In the genomic region with DNA sequence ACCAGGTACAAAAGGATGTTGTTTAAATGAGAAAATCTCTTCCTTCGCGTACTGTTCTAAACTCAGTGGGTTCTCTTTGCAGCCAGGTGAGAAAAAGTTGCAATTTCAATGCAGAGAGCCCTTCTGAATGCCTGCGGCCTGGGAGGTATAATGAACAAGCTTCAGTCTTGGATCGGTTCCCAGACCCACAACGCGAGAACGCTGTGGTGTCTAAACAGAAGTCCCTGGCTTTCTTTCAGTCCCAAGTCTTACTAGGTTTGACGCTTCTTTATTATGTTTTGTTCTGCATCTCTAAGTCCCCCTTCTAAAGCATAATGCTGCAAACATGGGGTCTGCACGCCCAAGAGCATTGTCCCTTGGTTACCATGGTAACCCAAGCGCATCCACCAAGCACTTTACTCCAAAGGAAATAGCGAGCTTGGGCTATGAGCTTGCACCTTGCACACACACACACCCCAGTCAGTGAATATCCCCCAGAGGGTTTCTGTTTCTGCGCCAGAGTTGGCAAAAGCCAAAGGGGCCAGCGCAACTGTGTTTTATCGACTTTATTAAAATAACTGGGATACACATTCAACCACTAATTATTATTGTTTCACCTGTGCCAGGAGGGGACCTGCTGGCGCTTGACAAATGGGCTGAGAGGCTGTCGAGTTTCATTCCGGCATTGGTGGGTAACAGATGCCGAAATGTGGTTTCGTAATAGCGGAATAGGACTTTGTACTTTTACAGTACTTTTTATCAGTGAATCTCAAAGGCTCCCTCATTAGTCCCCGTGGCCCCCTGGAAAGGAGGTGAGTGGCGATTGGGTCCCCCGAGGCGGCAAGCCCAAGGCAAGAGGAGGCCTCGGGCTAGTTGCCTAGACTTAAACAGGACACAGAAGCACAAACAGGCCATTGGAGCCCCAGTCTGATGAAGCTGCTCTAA, we compare ENCODE assay signal across 14 cellular contexts.
A peak's percentile ranks its signal among the peaks of the same experiment; 100 is the strongest.
DNase-seq lines count a peak whose midpoint lies in the region; ATAC-seq, FAIRE-seq and TF ChIP-seq lines count a peak whose summit lies in the region.
"Had no signal": no experiment of that assay in that cellular context is flagged by ENCODE, and none has a peak within 500 bp of the region (broad histone marks: within the 10 kb centered on the region; RNA-seq: fewer than 3 reads in every experiment).

No MANE protein-coding gene starts in this region.

- no peak for TF ChIP-seq EP300 in gastroesophageal sphincter (IDR thresholded peaks at IDR 0.05)

- DNase-seq in NCI-H128 (lab: John Stamatoyannopoulos, UW; ENCODE audit: unreplicated experiment) (peak; percentile 55), RPMI8226 (peak; percentile 86), superior temporal gyrus (ENCODE audit: extremely low spot score) (peak; percentile 42), uterus (no peak), GM12892 (ENCODE audit: insufficient read length) (no peak)
- DNase-seq: activated CD8-positive, alpha-beta memory T cell treated with anti-CD3 and anti-CD28 coated beads, Interleukin-2, amount 10 ng/mL, durations not matched to agents 7 days and 5 days; central memory CD4-positive, alpha-beta T cell; heart right ventricle; Kasumi-1; naive thymus-derived CD8-positive, alpha-beta T cell; SW 1271 had no signal

- WGBS in gastroesophageal sphincter (ENCODE audit: low coverage in 1 of 2), 2 donors: 48 to 59% methylated on average over 16 to 22 of the region's 25 CpGs

- H3K36me3 ChIP-seq in gastroesophageal sphincter: no peaks in the 10 kb centered on the region
- no peaks in the 10 kb centered on the region for H3K36me3 ChIP-seq in uterus
- H3K36me3 ChIP-seq: heart right ventricle had no signal

- peak overlapping the region in 3 of 4 donors; percentile 39 to 61 (median 48) for H3K27ac ChIP-seq in gastroesophageal sphincter
- no peak overlapping the region for H3K27ac ChIP-seq in uterus
- H3K27ac ChIP-seq: heart right ventricle had no signal

- H3K4me3 ChIP-seq in gastroesophageal sphincter (no peak overlapping the region), uterus (no peak overlapping the region)
- H3K4me3 ChIP-seq: heart right ventricle had no signal

- intact Hi-C loops in uterus (cut with DNase I; ENCODE audit: low total_unique reads): no loop called here

- TF ChIP-seq CTCF in gastroesophageal sphincter (IDR thresholded peaks at IDR 0.05) (no peak), uterus (IDR thresholded peaks at IDR 0.05) (no peak)

- H3K27me3 ChIP-seq in gastroesophageal sphincter (no peaks in the 10 kb centered on the region), uterus (no peaks in the 10 kb centered on the region)

- H3K4me1 ChIP-seq in gastroesophageal sphincter (peaks cover 0 to 37% (median 0%) of the 10 kb centered on the region in 3 donors), uterus (no peaks in the 10 kb centered on the region)

- no peaks in the 10 kb centered on the region for H3K9me3 ChIP-seq in gastroesophageal sphincter
- no peaks in the 10 kb centered on the region for H3K9me3 ChIP-seq in uterus
- H3K9me3 ChIP-seq: heart right ventricle had no signal

- TF ChIP-seq POLR2A in gastroesophageal sphincter (IDR thresholded peaks at IDR 0.05) (no peak), uterus (IDR thresholded peaks at IDR 0.05) (no peak), GM12892 (IDR thresholded peaks at IDR 0.05; ENCODE audit: low read depth, low read length) (no peak)

- FAIRE-seq in GM12892 (lab: Jason Lieb, UNC): no peak
- FAIRE-seq: G401.6 had no signal

- ATAC-seq in gastroesophageal sphincter (peak; percentile 42), GM19452 (IDR thresholded peaks at IDR 0.05; ENCODE audit: unreplicated experiment) (no peak)
- ATAC-seq: activated CD8-positive, alpha-beta memory T cell treated with anti-CD3 and anti-CD28 coated beads, Interleukin-2, amount 10 ng/mL, durations not matched to agents 7 days and 5 days; heart right ventricle; naive thymus-derived CD8-positive, alpha-beta T cell had no signal

Comparison
In these comparisons a context has a peak if more than half of its experiments do, and no peak if none do; other contexts are left out.
1. DNase-seq: peak in NCI-H128 (single experiment), RPMI8226 (single experiment) and superior temporal gyrus (single experiment); none in uterus (0 of 2) and GM12892 (single experiment).
2. H3K27ac ChIP-seq: peak in gastroesophageal sphincter (3 of 4); none in uterus (0 of 2).